1 cellular context compared by ENCODE assay signal in the genomic region with DNA sequence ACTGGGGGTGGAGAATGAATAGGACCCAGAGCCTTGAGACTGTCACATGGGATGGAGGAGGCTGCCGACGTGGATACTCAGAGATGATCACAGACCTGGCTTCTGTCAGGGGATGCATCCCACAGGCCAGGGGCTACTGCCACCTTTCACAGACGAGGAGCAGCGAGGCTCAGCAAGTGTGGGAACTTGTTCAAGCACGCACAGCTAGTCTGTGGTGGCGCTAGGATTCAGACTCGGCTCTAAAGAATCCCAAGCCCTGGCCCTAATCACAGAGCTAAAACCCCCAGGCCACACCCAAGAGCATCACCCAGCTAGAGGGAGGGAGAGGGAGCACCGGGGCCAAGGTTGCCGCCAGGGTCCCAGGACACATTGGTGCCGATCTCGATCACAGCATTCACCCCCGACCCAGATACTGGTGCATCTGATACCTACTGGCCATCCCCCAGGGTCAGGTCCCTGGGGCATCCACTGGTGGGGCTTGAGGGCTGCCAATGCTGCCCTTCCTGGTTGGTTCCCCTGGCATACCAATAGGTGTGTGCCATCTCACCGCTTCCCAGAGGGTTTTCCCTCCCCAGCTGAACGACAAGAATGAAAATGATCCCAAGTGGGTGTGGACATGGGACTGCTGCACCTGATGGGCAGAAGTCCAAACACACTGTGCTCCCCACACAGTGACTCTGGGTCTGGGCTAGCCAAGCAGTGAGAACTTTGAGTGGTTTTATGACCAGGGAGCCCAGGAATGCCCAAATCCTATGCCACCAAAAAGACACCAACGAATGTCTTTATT.
TF ChIP-seq lines count a peak whose summit lies in the region.

No MANE protein-coding gene starts in this region.

TF ChIP-seq in GM23338, 12 proteins besides CTCF, POLR2A, EP300 and RAD21:
- TF ChIP-seq NANOG (IDR thresholded peaks at IDR 0.05; ENCODE audit: borderline replicate concordance) (no peak), STAT1 (IDR thresholded peaks at IDR 0.05; ENCODE audit: unreplicated experiment) (no peak), EZH2 (IDR thresholded peaks at IDR 0.05; ENCODE audit: low read depth, unreplicated experiment) (no peak), JUNB (IDR thresholded peaks at IDR 0.05; ENCODE audit: unreplicated experiment) (no peak), EZH2phosphoT487 (IDR thresholded peaks at IDR 0.05; ENCODE audit: unreplicated experiment) (no peak), CREB1 (CRISPR knock-in tag; IDR thresholded peaks at IDR 0.05; ENCODE audit: low read depth) (no peak)
- TF ChIP-seq, protein P1, sequence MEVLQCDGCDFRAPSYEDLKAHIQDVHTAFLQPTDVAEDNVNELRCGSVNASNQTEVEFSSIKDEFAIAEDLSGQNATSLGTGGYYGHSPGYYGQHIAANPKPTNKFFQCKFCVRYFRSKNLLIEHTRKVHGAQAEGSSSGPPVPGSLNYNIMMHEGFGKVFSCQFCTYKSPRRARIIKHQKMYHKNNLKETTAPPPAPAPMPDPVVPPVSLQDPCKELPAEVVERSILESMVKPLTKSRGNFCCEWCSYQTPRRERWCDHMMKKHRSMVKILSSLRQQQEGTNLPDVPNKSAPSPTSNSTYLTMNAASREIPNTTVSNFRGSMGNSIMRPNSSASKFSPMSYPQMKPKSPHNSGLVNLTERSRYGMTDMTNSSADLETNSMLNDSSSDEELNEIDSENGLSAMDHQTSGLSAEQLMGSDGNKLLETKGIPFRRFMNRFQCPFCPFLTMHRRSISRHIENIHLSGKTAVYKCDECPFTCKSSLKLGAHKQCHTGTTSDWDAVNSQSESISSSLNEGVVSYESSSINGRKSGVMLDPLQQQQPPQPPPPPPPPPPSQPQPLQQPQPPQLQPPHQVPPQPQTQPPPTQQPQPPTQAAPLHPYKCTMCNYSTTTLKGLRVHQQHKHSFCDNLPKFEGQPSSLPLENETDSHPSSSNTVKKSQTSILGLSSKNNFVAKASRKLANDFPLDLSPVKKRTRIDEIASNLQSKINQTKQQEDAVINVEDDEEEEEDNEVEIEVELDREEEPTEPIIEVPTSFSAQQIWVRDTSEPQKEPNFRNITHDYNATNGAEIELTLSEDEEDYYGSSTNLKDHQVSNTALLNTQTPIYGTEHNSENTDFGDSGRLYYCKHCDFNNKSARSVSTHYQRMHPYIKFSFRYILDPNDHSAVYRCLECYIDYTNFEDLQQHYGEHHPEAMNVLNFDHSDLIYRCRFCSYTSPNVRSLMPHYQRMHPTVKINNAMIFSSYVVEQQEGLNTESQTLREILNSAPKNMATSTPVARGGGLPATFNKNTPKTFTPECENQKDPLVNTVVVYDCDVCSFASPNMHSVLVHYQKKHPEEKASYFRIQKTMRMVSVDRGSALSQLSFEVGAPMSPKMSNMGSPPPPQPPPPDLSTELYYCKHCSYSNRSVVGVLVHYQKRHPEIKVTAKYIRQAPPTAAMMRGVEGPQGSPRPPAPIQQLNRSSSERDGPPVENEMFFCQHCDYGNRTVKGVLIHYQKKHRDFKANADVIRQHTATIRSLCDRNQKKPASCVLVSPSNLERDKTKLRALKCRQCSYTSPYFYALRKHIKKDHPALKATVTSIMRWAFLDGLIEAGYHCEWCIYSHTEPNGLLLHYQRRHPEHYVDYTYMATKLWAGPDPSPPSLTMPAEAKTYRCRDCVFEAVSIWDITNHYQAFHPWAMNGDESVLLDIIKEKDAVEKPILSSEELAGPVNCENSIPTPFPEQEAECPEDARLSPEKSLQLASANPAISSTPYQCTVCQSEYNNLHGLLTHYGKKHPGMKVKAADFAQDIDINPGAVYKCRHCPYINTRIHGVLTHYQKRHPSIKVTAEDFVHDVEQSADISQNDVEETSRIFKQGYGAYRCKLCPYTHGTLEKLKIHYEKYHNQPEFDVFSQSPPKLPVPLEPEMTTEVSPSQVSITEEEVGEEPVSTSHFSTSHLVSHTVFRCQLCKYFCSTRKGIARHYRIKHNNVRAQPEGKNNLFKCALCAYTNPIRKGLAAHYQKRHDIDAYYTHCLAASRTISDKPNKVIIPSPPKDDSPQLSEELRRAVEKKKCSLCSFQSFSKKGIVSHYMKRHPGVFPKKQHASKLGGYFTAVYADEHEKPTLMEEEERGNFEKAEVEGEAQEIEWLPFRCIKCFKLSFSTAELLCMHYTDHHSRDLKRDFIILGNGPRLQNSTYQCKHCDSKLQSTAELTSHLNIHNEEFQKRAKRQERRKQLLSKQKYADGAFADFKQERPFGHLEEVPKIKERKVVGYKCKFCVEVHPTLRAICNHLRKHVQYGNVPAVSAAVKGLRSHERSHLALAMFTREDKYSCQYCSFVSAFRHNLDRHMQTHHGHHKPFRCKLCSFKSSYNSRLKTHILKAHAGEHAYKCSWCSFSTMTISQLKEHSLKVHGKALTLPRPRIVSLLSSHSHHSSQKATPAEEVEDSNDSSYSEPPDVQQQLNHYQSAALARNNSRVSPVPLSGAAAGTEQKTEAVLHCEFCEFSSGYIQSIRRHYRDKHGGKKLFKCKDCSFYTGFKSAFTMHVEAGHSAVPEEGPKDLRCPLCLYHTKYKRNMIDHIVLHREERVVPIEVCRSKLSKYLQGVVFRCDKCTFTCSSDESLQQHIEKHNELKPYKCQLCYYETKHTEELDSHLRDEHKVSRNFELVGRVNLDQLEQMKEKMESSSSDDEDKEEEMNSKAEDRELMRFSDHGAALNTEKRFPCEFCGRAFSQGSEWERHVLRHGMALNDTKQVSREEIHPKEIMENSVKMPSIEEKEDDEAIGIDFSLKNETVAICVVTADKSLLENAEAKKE (CRISPR knock-in tag; IDR thresholded peaks at IDR 0.05), result no peak
TF ChIP-seq in GM23338: peak in this region for 0.
